17 cellular contexts compared by ENCODE assay signal in the genomic region with DNA sequence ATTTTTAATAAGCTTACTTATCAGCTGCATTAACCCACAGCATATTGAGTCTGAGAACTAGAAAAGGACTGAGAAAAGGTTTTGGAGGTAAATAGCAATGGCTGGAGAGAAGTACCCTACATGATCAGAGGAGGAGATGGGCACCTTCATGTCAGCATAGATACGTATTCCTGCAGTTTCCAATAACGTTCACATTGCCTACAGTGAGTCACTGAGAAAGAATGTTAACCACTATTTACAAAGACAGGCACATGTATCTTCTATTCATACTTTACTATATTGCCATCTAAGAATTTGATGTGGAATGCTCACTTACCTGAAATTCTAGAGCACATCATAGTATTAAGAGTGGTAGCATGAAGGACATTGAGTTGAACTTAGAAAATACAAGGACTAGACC.
A peak's percentile ranks its signal among the peaks of the same experiment; 100 is the strongest.
DNase-seq lines count a peak whose midpoint lies in the region; ATAC-seq, FAIRE-seq and TF ChIP-seq lines count a peak whose summit lies in the region.
"Had no signal": no experiment of that assay in that cellular context is flagged by ENCODE, and none has a peak within 500 bp of the region (broad histone marks: within the 10 kb centered on the region; RNA-seq: fewer than 3 reads in every experiment).

No MANE protein-coding gene starts in this region.

- no peak overlapping the region for H3K4me3 ChIP-seq in bronchial epithelial cell (ENCODE audit: low read depth, low read length)
- H3K4me3 ChIP-seq: K562, PC-9 had no signal

- peak; percentile 29 for DNase-seq in EH (ENCODE audit: low read depth)
- DNase-seq in M059J (ENCODE audit: low read depth): peak; percentile 76
- peak; percentile 61 for DNase-seq in bronchial epithelial cell (ENCODE audit: low read depth)
- peak; percentile 53 for DNase-seq in kidney tubule cell (ENCODE audit: low spot score)
- DNase-seq in COLO668 (lab: John Stamatoyannopoulos, UW; ENCODE audit: unreplicated experiment): no peak
- no peak for DNase-seq in hypothalamus (lab: John Stamatoyannopoulos, UW)
- DNase-seq: BE2C; CD4-positive, alpha-beta memory T cell; H9; NCI-H1092; NCI-H1694 treated with DMSO at 0.1 percent for 48 hours; NCI-H345; NCI-H69; PC-9; SIG-M5 had no signal

- H3K27me3 ChIP-seq in bronchial epithelial cell (ENCODE audit: control insufficient read depth, insufficient read depth, low read length): no peaks in the 10 kb centered on the region
- H3K27me3 ChIP-seq: BE2C had no signal

- TF ChIP-seq CTCF in bronchial epithelial cell (IDR thresholded peaks at IDR 0.05; ENCODE audit: insufficient read depth, low read length, severe bottlenecking): no peak

- no peak for ATAC-seq in GM18511 (IDR thresholded peaks at IDR 0.05; ENCODE audit: unreplicated experiment)
- ATAC-seq: K562 had no signal

- H3K36me3 ChIP-seq in bronchial epithelial cell (ENCODE audit: control insufficient read depth, insufficient read depth, low read length): no peaks in the 10 kb centered on the region
- H3K36me3 ChIP-seq: BE2C had no signal

- FAIRE-seq in bronchial epithelial cell (lab: Jason Lieb, UNC): no peak
- FAIRE-seq: K562 had no signal

Comparison
In these comparisons a context has a peak if more than half of its experiments do, and no peak if none do; other contexts are left out.
1. DNase-seq: peak in EH (single experiment), M059J (single experiment), bronchial epithelial cell (single experiment) and kidney tubule cell (single experiment); none in COLO668 (single experiment) and hypothalamus (0 of 51).